Comparison of ENCODE assay signal across 8 cellular contexts in the genomic region with DNA sequence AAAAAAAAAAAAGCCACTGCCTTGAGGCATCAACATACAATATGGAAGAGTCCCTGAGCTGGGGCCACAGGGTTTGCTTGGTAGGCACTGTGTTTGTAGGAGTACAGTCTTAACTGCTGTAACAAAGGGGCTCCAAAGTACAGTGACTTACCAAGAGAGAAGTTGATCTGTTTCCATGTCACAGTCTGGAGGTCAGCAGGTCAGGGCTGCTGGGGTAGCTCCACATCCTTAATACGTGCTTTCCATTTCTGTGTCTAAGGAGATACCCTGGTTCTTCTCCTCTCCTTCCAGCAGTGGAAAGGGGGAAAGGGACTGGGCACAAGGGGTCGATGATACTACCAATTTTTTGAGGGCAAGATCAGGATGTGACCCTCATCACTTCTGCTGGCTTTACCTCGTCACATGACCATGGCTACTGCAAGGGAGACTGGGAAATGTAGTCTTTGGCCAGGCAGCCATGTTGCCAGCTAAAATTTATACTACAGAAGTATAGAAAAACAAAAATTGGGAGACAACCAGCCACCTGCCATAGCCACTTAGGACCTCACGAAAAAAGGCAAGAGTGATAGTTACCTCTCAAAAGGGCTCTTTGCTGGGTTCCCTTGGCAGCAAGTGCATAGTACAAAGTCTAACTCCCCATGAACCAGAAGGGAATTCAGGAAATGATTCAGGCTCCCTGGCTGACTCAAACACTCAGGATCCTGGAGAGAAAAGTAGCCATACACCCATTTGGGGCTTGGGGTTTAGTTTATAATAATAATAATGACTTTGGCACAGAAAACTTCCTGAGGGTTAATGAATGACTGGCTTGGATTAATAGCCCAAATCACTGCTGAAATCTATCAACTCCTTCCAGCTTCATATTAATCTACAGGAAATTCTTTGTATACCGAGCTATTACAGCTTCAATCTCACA. TPM values are rescaled to one million over a fixed set of nuclear protein-coding genes. Genes with fewer than 3 reads are reported as not detected.
A peak's percentile ranks its signal among the peaks of the same experiment; 100 is the strongest.
DNase-seq lines count a peak whose midpoint lies in the region; ATAC-seq and TF ChIP-seq lines count a peak whose summit lies in the region.

No MANE protein-coding gene starts in this region.

- peaks cover 8 to 13% of the 10 kb centered on the region in 2 donors for H3K4me1 Mint-ChIP-seq in immature natural killer cell

- H3K4me3 Mint-ChIP-seq in immature natural killer cell = no peak overlapping the region

- H3K36me3 Mint-ChIP-seq in immature natural killer cell = peaks cover 0 to under 1% (median 0%) of the 10 kb centered on the region in 3 donors

- peaks cover 0 to 3% (median 1%) of the 10 kb centered on the region in 3 donors for H3K27me3 Mint-ChIP-seq in immature natural killer cell (ENCODE audit: low read depth in 3 of 3)

- 66 to 70% methylated on average over 5 of the region's 5 CpGs for WGBS in thyroid gland, 2 donors

- H3K9me3 ChIP-seq in thyroid gland = no peaks in the 10 kb centered on the region

- intact Hi-C loops in thyroid gland (cut with DNase I) = no loop called here

- no peak overlapping the region for H3K27ac ChIP-seq in thyroid gland

- DNase-seq in GM04503 (ENCODE audit: low read depth) = peak; percentile 51
- DNase-seq in Kasumi-1 (lab: John Stamatoyannopoulos, UW) = peak; percentile 21 to 31
- DNase-seq in astrocyte of the spinal cord (ENCODE audit: low read depth, low spot score) = peak; percentile 87
- DNase-seq in kidney glomerular epithelial cell (lab: John Stamatoyannopoulos, UW) = peak; percentile 94
- no peak for DNase-seq in amygdala (lab: John Stamatoyannopoulos, UW)
- no peak for DNase-seq in immature natural killer cell
- DNase-seq in thyroid gland = no peak

- TF ChIP-seq POLR2A in thyroid gland (IDR thresholded peaks at IDR 0.05) = no peak

- H3K9me3 Mint-ChIP-seq in immature natural killer cell = no peaks in the 10 kb centered on the region

- in situ Hi-C loops in astrocyte of the spinal cord (cut with HindIII; ENCODE audit: low sequenced_read_pairs) = no loop called here

- H3K4me3 ChIP-seq in astrocyte of the spinal cord (ENCODE audit: low read depth, low read length) (no peak overlapping the region), thyroid gland (replicated peaks in 1 of 3) (no peak overlapping the region)

- TF ChIP-seq CTCF in astrocyte of the spinal cord (IDR thresholded peaks at IDR 0.05; ENCODE audit: low read depth, low read length) (no peak), thyroid gland (IDR thresholded peaks at IDR 0.05) (no peak)

- ATAC-seq in GM18861 (IDR thresholded peaks at IDR 0.05; ENCODE audit: unreplicated experiment) = no peak

- no peaks in the 10 kb centered on the region for H3K36me3 ChIP-seq in thyroid gland

- H3K27me3 ChIP-seq in thyroid gland = no peaks in the 10 kb centered on the region

- peak overlapping the region in 2 of 6 donors; percentile 11 to 61 for H3K27ac Mint-ChIP-seq in immature natural killer cell

- peaks cover 0 to 5% of the 10 kb centered on the region in 2 donors for H3K4me1 ChIP-seq in thyroid gland

RNA-seq across cellular contexts. Expression of gene ATP5PO, which starts 52.7 kb away (rescaled TPM):
- 100 to 1,000 TPM; 280 to 387 (median 352) TPM for polyA plus RNA-seq in immature natural killer cell
- 100 to 1,000 TPM; 201 to 300 (median 256) TPM for total RNA-seq in thyroid gland

Comparison
In these comparisons a context has a peak if more than half of its experiments do, and no peak if none do; other contexts are left out.
1. DNase-seq: peak in GM04503 (single experiment), Kasumi-1 (2 of 2), astrocyte of the spinal cord (single experiment) and kidney glomerular epithelial cell (single experiment); none in amygdala (0 of 56), immature natural killer cell (0 of 3) and thyroid gland (0 of 2).